In genomic region chr3:88005066-88005465, GRCh38 we compare ENCODE assay signal across 9 cellular contexts. TPM values are rescaled to one million over a fixed set of nuclear protein-coding genes. Genes with fewer than 3 reads are reported as not detected.
A peak's percentile ranks its signal among the peaks of the same experiment; 100 is the strongest.
DNase-seq lines count a peak whose midpoint lies in the region; ATAC-seq, FAIRE-seq and TF ChIP-seq lines count a peak whose summit lies in the region.
"Had no signal": no experiment of that assay in that cellular context is flagged by ENCODE, and none has a peak within 500 bp of the region (broad histone marks: within the 10 kb centered on the region; RNA-seq: fewer than 3 reads in every experiment).

No MANE protein-coding gene starts in this region.

- no peak overlapping the region for H3K27ac ChIP-seq in heart left ventricle
- no peak overlapping the region for H3K27ac ChIP-seq in right atrium auricular region
- H3K27ac ChIP-seq in gastroesophageal sphincter = no peak overlapping the region

- TF ChIP-seq CTCF in heart left ventricle (IDR thresholded peaks at IDR 0.05) (peak in 8 of 12 donors; percentile 12 to 51 (median 42)), right atrium auricular region (IDR thresholded peaks at IDR 0.05) (peak in 1 of 2 donors; percentile 55), gastroesophageal sphincter (IDR thresholded peaks at IDR 0.05) (peak in 1 of 4 experiments; percentile 39)
- TF ChIP-seq CTCF in activated CD8-positive, alpha-beta T cell treated with anti-CD3 and anti-CD28 coated beads for 36 hours (IDR thresholded peaks at IDR 0.05) = peak; percentile 16

- no peak for DNase-seq in heart left ventricle
- DNase-seq in right atrium auricular region (ENCODE audit: low spot score) = no peak
- peak; percentile 25 for DNase-seq in HTR-8/SVneo (ENCODE audit: insufficient read length, low spot score)
- DNase-seq in activated CD8-positive, alpha-beta T cell treated with anti-CD3 and anti-CD28 coated beads for 36 hours = no peak
- no peak for DNase-seq in left lobe of liver (ENCODE audit: low spot score)
- no peak for DNase-seq in OCI-M2 (lab: John Stamatoyannopoulos, UW; ENCODE audit: unreplicated experiment)
- DNase-seq in SKM-1 treated with dmso at 0.1 percent for 144 hours (lab: John Stamatoyannopoulos, UW; ENCODE audit: unreplicated experiment) = no peak

- H3K4me1 ChIP-seq in heart left ventricle (peaks cover 0 to 11% (median 0%) of the 10 kb centered on the region in 12 donors), right atrium auricular region (no peaks in the 10 kb centered on the region), gastroesophageal sphincter (no peaks in the 10 kb centered on the region)

- H3K4me3 Mint-ChIP-seq in activated CD8-positive, alpha-beta T cell treated with anti-CD3 and anti-CD28 coated beads for 36 hours = no peak overlapping the region
- H3K4me3 Mint-ChIP-seq: activated naive CD4-positive, alpha-beta T cell treated with anti-CD3 and anti-CD28 coated beads, Interleukin-2, amount 50 U/mL, for 24 hours had no signal

- H3K36me3 ChIP-seq in heart left ventricle (no peaks in the 10 kb centered on the region), right atrium auricular region (no peaks in the 10 kb centered on the region), gastroesophageal sphincter (no peaks in the 10 kb centered on the region)

- 28 to 42% (median 32%) methylated on average over 2 of the region's 2 CpGs for WGBS in heart left ventricle, 4 donors
- 8 to 40% methylated on average over 2 of the region's 2 CpGs for WGBS in gastroesophageal sphincter (ENCODE audit: low coverage in 1 of 2), 2 donors

- no peaks in the 10 kb centered on the region for H3K9me3 Mint-ChIP-seq in activated CD8-positive, alpha-beta T cell treated with anti-CD3 and anti-CD28 coated beads for 36 hours
- H3K9me3 Mint-ChIP-seq: activated naive CD4-positive, alpha-beta T cell treated with anti-CD3 and anti-CD28 coated beads, Interleukin-2, amount 50 U/mL, for 24 hours had no signal

- peaks cover 3% of the 10 kb centered on the region for H3K27me3 Mint-ChIP-seq in activated CD8-positive, alpha-beta T cell treated with anti-CD3 and anti-CD28 coated beads for 36 hours

- H3K27ac Mint-ChIP-seq in activated CD8-positive, alpha-beta T cell treated with anti-CD3 and anti-CD28 coated beads for 36 hours = no peak overlapping the region
- H3K27ac Mint-ChIP-seq: activated naive CD4-positive, alpha-beta T cell treated with anti-CD3 and anti-CD28 coated beads, Interleukin-2, amount 50 U/mL, for 24 hours had no signal

- intact Hi-C loops in heart left ventricle (cut with DNase I) = loop anchor here in 8 of 10 donors (1.0 to 10.0 kb wide), 7 partner anchors 107 to 708 kb away; no protein-coding TSS in a partner anchor
- intact Hi-C loops in activated CD8-positive, alpha-beta T cell treated with anti-CD3 and anti-CD28 coated beads for 36 hours (cut with micrococcal nuclease) = loop anchor here (2.0 to 10.0 kb wide), 2 partner anchors 110 to 234 kb away; no protein-coding TSS in a partner anchor

- H3K4me1 Mint-ChIP-seq in activated CD8-positive, alpha-beta T cell treated with anti-CD3 and anti-CD28 coated beads for 36 hours (ENCODE audit: low read depth) = peaks cover 2% of the 10 kb centered on the region

- ATAC-seq in heart left ventricle = no peak
- peak; percentile 53 for ATAC-seq in activated CD8-positive, alpha-beta T cell treated with anti-CD3 and anti-CD28 coated beads for 36 hours
- peak; percentile 68 for ATAC-seq in left lobe of liver
- no peak for ATAC-seq in gastroesophageal sphincter

- H3K27me3 ChIP-seq in heart left ventricle = no peaks in the 10 kb centered on the region
- H3K27me3 ChIP-seq in right atrium auricular region = no peaks in the 10 kb centered on the region
- no peaks in the 10 kb centered on the region for H3K27me3 ChIP-seq in gastroesophageal sphincter

- H3K9me3 ChIP-seq in heart left ventricle (no peaks in the 10 kb centered on the region), right atrium auricular region (no peaks in the 10 kb centered on the region), gastroesophageal sphincter (no peaks in the 10 kb centered on the region)

- peak; percentile 42 for FAIRE-seq in HTR-8/SVneo (lab: Jason Lieb, UNC)

- TF ChIP-seq POLR2A in heart left ventricle (IDR thresholded peaks at IDR 0.05) = no peak
- no peak for TF ChIP-seq POLR2A in gastroesophageal sphincter (IDR thresholded peaks at IDR 0.05)

- POLR2A ChIA-PET in activated CD8-positive, alpha-beta T cell treated with anti-CD3 and anti-CD28 coated beads for 36 hours (lab: Charles Lee) = no interaction called here

- no peaks in the 10 kb centered on the region for H3K36me3 Mint-ChIP-seq in activated CD8-positive, alpha-beta T cell treated with anti-CD3 and anti-CD28 coated beads for 36 hours (ENCODE audit: low read depth)
- H3K36me3 Mint-ChIP-seq: activated naive CD4-positive, alpha-beta T cell treated with anti-CD3 and anti-CD28 coated beads, Interleukin-2, amount 50 U/mL, for 24 hours had no signal

- H3K4me3 ChIP-seq in heart left ventricle (no peak overlapping the region), right atrium auricular region (no peak overlapping the region), gastroesophageal sphincter (no peak overlapping the region)

- CTCF ChIA-PET in activated CD8-positive, alpha-beta T cell treated with anti-CD3 and anti-CD28 coated beads for 36 hours (lab: Charles Lee) = interaction anchor here (0.7 to 2.0 kb wide), 11 partner anchors 11 to 707 kb away, joined by 3 to 10 read pairs (median 3); partner anchors contain the start of genes CGGBP1 and ZNF654

- no peak for TF ChIP-seq EP300 in gastroesophageal sphincter (IDR thresholded peaks at IDR 0.05)

RNA-seq across cellular contexts. Expression of gene CGGBP1, which starts 53.7 kb away (rescaled TPM):
- total RNA-seq in heart left ventricle = 10 to 100 TPM; 41.9 to 58.8 (median 46.0) TPM
- 10 to 100 TPM; 23.6 to 44.9 TPM for polyA plus RNA-seq in heart left ventricle
- total RNA-seq in right atrium auricular region = 10 to 100 TPM; 40.8 to 40.9 TPM
- total RNA-seq in activated CD8-positive, alpha-beta T cell treated with anti-CD3 and anti-CD28 coated beads for 36 hours = 10 to 100 TPM; 69.2 to 74.6 TPM
- total RNA-seq in left lobe of liver = 22.6 TPM
- 10 to 100 TPM; 53.8 to 95.3 (median 67.8) TPM for total RNA-seq in gastroesophageal sphincter

RNA-seq across cellular contexts. Expression of gene ZNF654, which starts 54.0 kb away (rescaled TPM):
- total RNA-seq in heart left ventricle = 10 to 100 TPM in 5 of 9 donors, 1 to 10 TPM in 4; 5.5 to 15.9 (median 11.4) TPM
- 1 to 10 TPM; 2.4 to 3.7 TPM for polyA plus RNA-seq in heart left ventricle
- total RNA-seq in right atrium auricular region = 1 to 10 TPM; 6.8 to 7.2 TPM
- 10 to 100 TPM; 20.2 to 21.0 TPM for total RNA-seq in activated CD8-positive, alpha-beta T cell treated with anti-CD3 and anti-CD28 coated beads for 36 hours
- total RNA-seq in left lobe of liver = 7.2 TPM
- 10 to 100 TPM; 12.0 to 25.4 (median 13.3) TPM for total RNA-seq in gastroesophageal sphincter

Comparison
In these comparisons a context has a peak if more than half of its experiments do, and no peak if none do; other contexts are left out.
1. ATAC-seq: peak in activated CD8-positive, alpha-beta T cell treated with anti-CD3 and anti-CD28 coated beads for 36 hours (single experiment) and left lobe of liver (single experiment); none in heart left ventricle (0 of 4) and gastroesophageal sphincter (single experiment).